ENCODE assay signal across 13 cellular contexts in the genomic region with DNA sequence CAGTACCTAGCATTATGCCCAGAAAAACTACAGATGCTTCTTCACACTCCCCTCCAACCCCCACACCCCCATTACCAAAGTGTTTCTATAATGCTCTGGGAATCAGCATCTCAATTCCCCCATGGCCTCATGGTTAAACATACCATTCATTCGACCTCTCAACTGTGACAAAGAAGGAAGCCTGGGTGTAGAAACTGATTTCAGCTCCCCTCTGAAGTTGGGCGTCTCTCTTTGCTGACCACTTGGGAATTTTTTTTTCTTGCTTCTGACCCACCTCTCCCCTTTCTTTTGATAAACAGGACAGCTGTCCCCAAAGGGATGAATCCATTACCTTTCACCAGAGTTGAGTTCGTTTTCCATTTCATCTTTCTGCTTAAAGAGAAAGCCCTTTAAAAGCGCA.
DNase-seq lines count a peak whose midpoint lies in the region; ATAC-seq and TF ChIP-seq lines count a peak whose summit lies in the region.
"Had no signal": no experiment of that assay in that cellular context is flagged by ENCODE, and none has a peak within 500 bp of the region (broad histone marks: within the 10 kb centered on the region; RNA-seq: fewer than 3 reads in every experiment).

No MANE protein-coding gene starts in this region.

- peak overlapping the region; percentile 33 for H3K4me3 Mint-ChIP-seq in T-helper 1 cell treated with Interleukin-12 subunit alpha and Interleukin-12 subunit beta and Interleukin-4 antibody, amounts not matched to agents 30 μg/mL and 1 μg/mL, for 36 hours
- H3K4me3 Mint-ChIP-seq in stimulated activated naive B cell treated with anti-CD40 and anti-IgM and Interleukin-4, amounts not matched to agents 10 μg/mL and 1 μg/mL and 100 μg/mL, for 72 hours = peak overlapping the region; percentile 22 to 37

- H2BK15ac ChIP-seq in mesendoderm (replicated peaks; ENCODE audit: low read depth) = no peak overlapping the region

- H3K9me3 Mint-ChIP-seq in T-helper 1 cell treated with Interleukin-12 subunit alpha and Interleukin-12 subunit beta and Interleukin-4 antibody, amounts not matched to agents 30 μg/mL and 1 μg/mL, for 36 hours = peaks cover 7% of the 10 kb centered on the region
- H3K9me3 Mint-ChIP-seq in stimulated activated naive B cell treated with anti-CD40 and anti-IgM and Interleukin-4, amounts not matched to agents 10 μg/mL and 1 μg/mL and 100 μg/mL, for 72 hours = peaks cover 0 to under 1% of the 10 kb centered on the region in 2 donors
- H3K9me3 Mint-ChIP-seq: activated naive CD4-positive, alpha-beta T cell treated with anti-CD3 and anti-CD28 coated beads, Interleukin-2, amount 50 U/mL, for 24 hours; IgD-negative memory B cell had no signal

- H3K27me3 Mint-ChIP-seq in T-helper 1 cell treated with Interleukin-12 subunit alpha and Interleukin-12 subunit beta and Interleukin-4 antibody, amounts not matched to agents 30 μg/mL and 1 μg/mL, for 36 hours (ENCODE audit: low read depth) = no peaks in the 10 kb centered on the region
- H3K27me3 Mint-ChIP-seq in stimulated activated naive B cell treated with anti-CD40 and anti-IgM and Interleukin-4, amounts not matched to agents 10 μg/mL and 1 μg/mL and 100 μg/mL, for 72 hours = no peaks in the 10 kb centered on the region
- H3K27me3 Mint-ChIP-seq: activated naive CD4-positive, alpha-beta T cell treated with anti-CD3 and anti-CD28 coated beads, Interleukin-2, amount 50 U/mL, for 24 hours; IgD-negative memory B cell had no signal

- no peak overlapping the region for H2BK5ac ChIP-seq in mesendoderm (ENCODE audit: low read length)

- H3K4ac ChIP-seq in mesendoderm (ENCODE audit: low read depth, low read length) = no peak overlapping the region

- no peak overlapping the region for H2BK120ac ChIP-seq in mesendoderm (ENCODE audit: low read depth, low read length)

- H2AK5ac ChIP-seq in mesendoderm (ENCODE audit: low read length) = no peak overlapping the region

- no peaks in the 10 kb centered on the region for H4K20me1 ChIP-seq in OCI-LY3 (ENCODE audit: insufficient read depth, low read length)

- DNase-seq in T-helper 1 cell (no peak), mesendoderm (no peak), foreskin melanocyte (no peak), DMS114 treated with DMSO at 0.1 percent for 48 hours (lab: John Stamatoyannopoulos, UW; ENCODE audit: unreplicated experiment) (no peak)
- DNase-seq in stimulated activated naive B cell treated with anti-CD40 and anti-IgM and Interleukin-4, amounts not matched to agents 10 μg/mL and 1 μg/mL and 100 μg/mL, for 72 hours = no peak
- no peak for DNase-seq in NK-92 treated with Interleukin-12 subunit alpha and Interleukin-12 subunit beta, amount 100 ng/mL, for 24 hours (lab: John Stamatoyannopoulos, UW)
- DNase-seq: central memory CD4-positive, alpha-beta T cell; NCI-H1105; stimulated activated CD4-positive, alpha-beta T cell treated with anti-CD3 and anti-CD28 coated beads, Interleukin-2, amount 100 ng/mL, for 24 hours had no signal

- H3K79me2 ChIP-seq in OCI-LY3 (ENCODE audit: low read length) = no peaks in the 10 kb centered on the region
- no peaks in the 10 kb centered on the region for H3K79me2 ChIP-seq in mesendoderm (ENCODE audit: control insufficient read depth, insufficient read depth, low read length)

- H3K4me2 ChIP-seq in OCI-LY3 (ENCODE audit: low read length) (peak overlapping the region; percentile 91), mesendoderm (ENCODE audit: low read length) (no peak overlapping the region)

- H3K4me1 Mint-ChIP-seq in T-helper 1 cell treated with Interleukin-12 subunit alpha and Interleukin-12 subunit beta and Interleukin-4 antibody, amounts not matched to agents 30 μg/mL and 1 μg/mL, for 36 hours (ENCODE audit: low read depth) = peaks cover 29% of the 10 kb centered on the region
- peaks cover 23 to 36% of the 10 kb centered on the region in 2 donors for H3K4me1 Mint-ChIP-seq in stimulated activated naive B cell treated with anti-CD40 and anti-IgM and Interleukin-4, amounts not matched to agents 10 μg/mL and 1 μg/mL and 100 μg/mL, for 72 hours

- no peak overlapping the region for H4K5ac ChIP-seq in mesendoderm (ENCODE audit: low read length)

- no peaks in the 10 kb centered on the region for H3K79me1 ChIP-seq in mesendoderm (ENCODE audit: low read length)

- H4K8ac ChIP-seq in mesendoderm (ENCODE audit: low read depth, low read length) = no peak overlapping the region

- TF ChIP-seq CTCF in OCI-LY3 (IDR thresholded peaks at IDR 0.05; ENCODE audit: low read depth, low read length) = no peak

- H3K27me3 ChIP-seq in OCI-LY3 (ENCODE audit: low read depth, low read length) = no peaks in the 10 kb centered on the region
- H3K27me3 ChIP-seq in mesendoderm (ENCODE audit: insufficient read depth, low read length, poor library complexity) = no peaks in the 10 kb centered on the region

- WGBS in mesendoderm (ENCODE audit: extremely low coverage, insufficient coverage, low lambda C conversion rate) = no CpG with 5 or more reads among the region's 4 CpGs

- H3K4me1 ChIP-seq in OCI-LY3 (ENCODE audit: low read length) (peaks cover 31% of the 10 kb centered on the region), mesendoderm (ENCODE audit: control insufficient read depth, low read depth, low read length) (no peaks in the 10 kb centered on the region)

- H3K36me3 Mint-ChIP-seq in T-helper 1 cell treated with Interleukin-12 subunit alpha and Interleukin-12 subunit beta and Interleukin-4 antibody, amounts not matched to agents 30 μg/mL and 1 μg/mL, for 36 hours (ENCODE audit: low read depth) = peaks cover 8% of the 10 kb centered on the region
- H3K36me3 Mint-ChIP-seq in stimulated activated naive B cell treated with anti-CD40 and anti-IgM and Interleukin-4, amounts not matched to agents 10 μg/mL and 1 μg/mL and 100 μg/mL, for 72 hours = peaks cover 5 to 6% of the 10 kb centered on the region in 2 donors
- H3K36me3 Mint-ChIP-seq: activated naive CD4-positive, alpha-beta T cell treated with anti-CD3 and anti-CD28 coated beads, Interleukin-2, amount 50 U/mL, for 24 hours had no signal

- ATAC-seq in stimulated activated naive B cell treated with anti-CD40 and anti-IgM and Interleukin-4, amounts not matched to agents 10 μg/mL and 1 μg/mL and 100 μg/mL, for 72 hours (replicated peaks) = no peak

- no peak overlapping the region for H3K23ac ChIP-seq in mesendoderm (ENCODE audit: low read length)

- H3K27ac ChIP-seq in OCI-LY3 (ENCODE audit: low read length) (no peak overlapping the region), mesendoderm (ENCODE audit: low read depth, low read length) (no peak overlapping the region)

- H3K9me3 ChIP-seq in OCI-LY3 (ENCODE audit: insufficient read depth, low read length) = no peaks in the 10 kb centered on the region

- peak overlapping the region; percentile 47 for H3K18ac ChIP-seq in mesendoderm (ENCODE audit: low read length)

- no peaks in the 10 kb centered on the region for H3K36me3 ChIP-seq in OCI-LY3 (replicated peaks; ENCODE audit: low read depth, low read length)
- no peaks in the 10 kb centered on the region for H3K36me3 ChIP-seq in mesendoderm (ENCODE audit: control insufficient read depth, insufficient read depth, low read length)

- H3K27ac Mint-ChIP-seq in T-helper 1 cell treated with Interleukin-12 subunit alpha and Interleukin-12 subunit beta and Interleukin-4 antibody, amounts not matched to agents 30 μg/mL and 1 μg/mL, for 36 hours = peak overlapping the region; percentile 83
- H3K27ac Mint-ChIP-seq in stimulated activated naive B cell treated with anti-CD40 and anti-IgM and Interleukin-4, amounts not matched to agents 10 μg/mL and 1 μg/mL and 100 μg/mL, for 72 hours = no peak overlapping the region
- H3K27ac Mint-ChIP-seq: activated naive CD4-positive, alpha-beta T cell treated with anti-CD3 and anti-CD28 coated beads, Interleukin-2, amount 50 U/mL, for 24 hours had no signal

- H2AFZ ChIP-seq in OCI-LY3 (ENCODE audit: low read depth, low read length) = peak overlapping the region; percentile 46; the same call in 1 of the 2 replicates

- peak overlapping the region; percentile 60 for H3K4me3 ChIP-seq in OCI-LY3 (ENCODE audit: low read length)
- no peak overlapping the region for H3K4me3 ChIP-seq in mesendoderm (ENCODE audit: low read length)

- 0 out of 2 replicates have a peak overlapping the region, but pooled peaks have one; percentile 34 for H3K9ac ChIP-seq in OCI-LY3 (ENCODE audit: low read length)
- H3K9ac ChIP-seq in mesendoderm (ENCODE audit: low read length) = no peak overlapping the region

- no peak overlapping the region for H3K56ac ChIP-seq in mesendoderm (ENCODE audit: low read length)
